8 cellular contexts compared by ENCODE assay signal in the genomic region with DNA sequence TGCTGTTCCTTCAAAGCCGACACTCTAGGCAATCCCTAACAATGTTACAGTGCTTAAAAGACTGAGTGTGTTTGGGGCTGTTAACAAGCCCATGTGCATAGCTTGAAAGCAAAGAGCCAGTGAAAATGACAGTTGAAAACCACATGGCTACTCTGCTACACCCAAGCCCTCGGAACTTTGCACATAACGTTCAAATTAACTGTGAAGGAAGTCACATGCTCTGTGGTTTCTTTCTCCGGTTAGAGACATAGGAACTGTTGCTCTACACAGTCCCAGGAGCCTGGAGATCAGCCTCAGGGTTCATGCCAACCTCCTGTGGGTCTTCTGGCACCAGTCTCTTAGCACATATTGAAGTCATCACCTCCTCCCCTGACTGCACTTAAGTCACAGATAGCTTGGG. TPM values are rescaled to one million over a fixed set of nuclear protein-coding genes. Genes with fewer than 3 reads are reported as not detected.
DNase-seq lines count a peak whose midpoint lies in the region; ATAC-seq and TF ChIP-seq lines count a peak whose summit lies in the region.

No MANE protein-coding gene starts in this region.

- POLR2A ChIA-PET in CD4-positive, alpha-beta T cell (lab: Charles Lee), result interaction anchor here (0.9 to 2.4 kb wide), 3 partner anchors 9 to 13 kb away, joined by 3 to 16 read pairs (median 4); no protein-coding TSS in a partner anchor

- H3K4me1 Mint-ChIP-seq in CD4-positive, alpha-beta T cell (ENCODE audit: low read depth), result peaks cover 73% of the 10 kb centered on the region

- peak in 6 of 10 experiments; percentile 3 to 17 (median 8) for DNase-seq in CD4-positive, alpha-beta T cell
- DNase-seq in SK-N-MC (ENCODE audit: low read depth, low spot score) (peak; percentile 98), heart left ventricle (no peak), NCI-H2107 treated with DMSO at 0.1 percent for 48 hours (lab: John Stamatoyannopoulos, UW; ENCODE audit: unreplicated experiment) (no peak), dorsolateral prefrontal cortex (no peak), RKO (ENCODE audit: low spot score) (no peak)

- H3K9me3 ChIP-seq in CD4-positive, alpha-beta T cell (ENCODE audit: control insufficient read depth, low read length), result no peaks in the 10 kb centered on the region
- H3K9me3 ChIP-seq in SK-N-MC (ENCODE audit: low read depth, low read length) (no peaks in the 10 kb centered on the region), heart left ventricle (no peaks in the 10 kb centered on the region)

- TF ChIP-seq POLR2A in heart left ventricle (IDR thresholded peaks at IDR 0.05), result no peak

- 15 to 21% (median 19%) methylated on average over 4 of the region's 4 CpGs for WGBS in heart left ventricle, 4 donors

- no peak overlapping the region for H3K9ac ChIP-seq in SK-N-MC (ENCODE audit: insufficient read length)

- H3K27me3 Mint-ChIP-seq in CD4-positive, alpha-beta T cell, result no peaks in the 10 kb centered on the region

- no peaks in the 10 kb centered on the region for H3K36me3 Mint-ChIP-seq in CD4-positive, alpha-beta T cell (ENCODE audit: low read depth)

- no peak overlapping the region for H3K27ac ChIP-seq in CD4-positive, alpha-beta T cell (ENCODE audit: low read depth, low read length)
- H3K27ac ChIP-seq in SK-N-MC, result peak overlapping the region; percentile 75
- peak overlapping the region in 2 of 12 donors; percentile 3 to 25 for H3K27ac ChIP-seq in heart left ventricle
- no peak overlapping the region for H3K27ac ChIP-seq in dorsolateral prefrontal cortex

- CTCF ChIA-PET in CD4-positive, alpha-beta T cell (lab: Charles Lee), result no interaction called here

- peak overlapping the region; percentile 44 for H3K4me3 Mint-ChIP-seq in CD4-positive, alpha-beta T cell

- H3K36me3 ChIP-seq in SK-N-MC (ENCODE audit: insufficient read depth, low read length) (0 out of 2 replicates have a peak, but pooled peaks cover 4% of the 10 kb centered on the region), heart left ventricle (peaks cover 0 to 30% (median 6%) of the 10 kb centered on the region in 9 donors)

- H3K27me3 ChIP-seq in CD4-positive, alpha-beta T cell (ENCODE audit: control insufficient read depth, insufficient read depth, low read length), result no peaks in the 10 kb centered on the region
- no peaks in the 10 kb centered on the region for H3K27me3 ChIP-seq in heart left ventricle
- H3K27me3 ChIP-seq in dorsolateral prefrontal cortex, result no peaks in the 10 kb centered on the region

- no peaks in the 10 kb centered on the region for H3K9me3 Mint-ChIP-seq in CD4-positive, alpha-beta T cell

- H3K4me1 ChIP-seq in heart left ventricle, result peaks cover 24 to 100% (median 87%) of the 10 kb centered on the region in 12 donors

- H3K27ac Mint-ChIP-seq in CD4-positive, alpha-beta T cell, result peak overlapping the region; percentile 10

- TF ChIP-seq CTCF in CD4-positive, alpha-beta T cell (IDR thresholded peaks at IDR 0.05), result no peak
- no peak for TF ChIP-seq CTCF in heart left ventricle (IDR thresholded peaks at IDR 0.05)
- TF ChIP-seq CTCF in dorsolateral prefrontal cortex (IDR thresholded peaks at IDR 0.05 in 54 of 56, conservative IDR thresholded peaks at IDR 0.05 in 2 of 56; ENCODE audit: low read depth in 1 of 56, partially characterized antibody in 56 of 56), result no peak

- peak; percentile 88 for ATAC-seq in CD4-positive, alpha-beta T cell (ENCODE audit: poor library complexity)
- ATAC-seq in GM19035 (IDR thresholded peaks at IDR 0.05; ENCODE audit: unreplicated experiment), result peak; percentile 76
- peak; percentile 84 for ATAC-seq in HG03108 (IDR thresholded peaks at IDR 0.05; ENCODE audit: unreplicated experiment)
- ATAC-seq in heart left ventricle, result peak; percentile 23 to 68 (median 50)

- peak overlapping the region; percentile 50 for H3K4me3 ChIP-seq in SK-N-MC
- no peak overlapping the region for H3K4me3 ChIP-seq in heart left ventricle
- H3K4me3 ChIP-seq in dorsolateral prefrontal cortex, result no peak overlapping the region

- intact Hi-C loops in CD4-positive, alpha-beta T cell (cut with DNase I, micrococcal nuclease), result loop anchor here in 1 of 2 experiments (10.0 kb wide), 1 partner anchor 582 kb away; no protein-coding TSS in a partner anchor
- intact Hi-C loops in heart left ventricle (cut with DNase I), result loop anchor here in 2 of 10 donors (5.0 to 10.0 kb wide), 2 partner anchors 582 to 585 kb away; no protein-coding TSS in a partner anchor
- intact Hi-C loops in dorsolateral prefrontal cortex (cut with DNase I), result loop anchor here in 1 of 2 donors (5.0 to 10.0 kb wide), 2 partner anchors 255 to 582 kb away; no protein-coding TSS in a partner anchor

RNA-seq across cellular contexts. Expression of a gene that starts 51.1 kb away (rescaled TPM):
- not detected for total RNA-seq in CD4-positive, alpha-beta T cell
- total RNA-seq in heart left ventricle (not detected), dorsolateral prefrontal cortex (under 1 TPM in 17 of 120 experiments, not detected in 103; 0.16 to 0.55 (median 0.22) TPM)
- polyA plus RNA-seq in heart left ventricle, result not detected

Comparison
In these comparisons a context has a peak if more than half of its experiments do, and no peak if none do; other contexts are left out.
1. DNase-seq: peak in CD4-positive, alpha-beta T cell (6 of 10) and SK-N-MC (single experiment); none in heart left ventricle (0 of 5), NCI-H2107 treated with DMSO at 0.1 percent for 48 hours (single experiment), dorsolateral prefrontal cortex (0 of 10) and RKO (single experiment).
2. Peak in every context shown above with its lines, with median percentiles within 50 percentile points of each other: ATAC-seq.